In the genomic region with DNA sequence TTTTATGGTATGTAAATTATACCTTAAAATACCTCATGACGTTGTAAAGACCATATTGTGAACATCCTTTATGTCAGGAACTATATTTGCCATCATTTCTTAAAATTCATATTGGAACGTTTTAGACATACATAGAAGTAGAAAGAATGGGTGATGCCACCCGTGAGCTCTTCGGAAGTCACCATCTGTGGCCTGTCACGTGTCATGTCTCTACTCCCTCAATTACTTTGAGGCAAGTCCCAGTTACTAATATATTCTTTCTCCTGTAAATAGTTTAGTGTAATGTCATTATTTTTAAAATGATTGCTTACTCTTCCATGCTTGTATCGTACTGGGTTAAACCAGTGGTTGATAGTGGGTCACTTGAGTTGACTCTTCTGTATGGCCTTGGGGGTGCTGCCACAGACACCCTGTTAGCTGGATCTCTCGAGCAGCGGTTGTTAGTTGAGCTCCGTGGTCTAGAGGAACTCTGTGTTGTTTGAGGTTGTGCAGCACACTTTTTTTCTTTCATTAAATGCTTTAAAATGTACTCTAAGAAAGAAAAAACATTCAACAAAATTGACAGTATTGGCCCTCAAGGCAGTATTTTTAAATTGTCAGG, we compare ENCODE assay signal across 13 cellular contexts.
DNase-seq lines count a peak whose midpoint lies in the region; ATAC-seq and TF ChIP-seq lines count a peak whose summit lies in the region.
"Had no signal": no experiment of that assay in that cellular context is flagged by ENCODE, and none has a peak within 500 bp of the region (broad histone marks: within the 10 kb centered on the region; RNA-seq: fewer than 3 reads in every experiment).

No MANE protein-coding gene starts in this region.

- H3K27ac Mint-ChIP-seq in activated T-helper 17 cell treated with anti-CD3 and anti-CD28 coated beads, Interleukin-2, amount 50 U/mL, for 72 hours, result peak overlapping the region; percentile 3

- H3K9ac ChIP-seq in skeletal muscle satellite cell (ENCODE audit: low read depth, low read length), result peak overlapping the region; percentile 70

- H3K27ac ChIP-seq in left lung (peak overlapping the region; percentile 19 to 77), uterus (no peak overlapping the region)
- H3K27ac ChIP-seq: suprapubic skin had no signal

- no peaks in the 10 kb centered on the region for H3K36me3 ChIP-seq in left lung
- H3K36me3 ChIP-seq in skeletal muscle satellite cell (ENCODE audit: insufficient read depth, low read length), result no peaks in the 10 kb centered on the region
- peaks cover 6% of the 10 kb centered on the region for H3K36me3 ChIP-seq in MG63
- H3K36me3 ChIP-seq in uterus, result no peaks in the 10 kb centered on the region
- H3K36me3 ChIP-seq: suprapubic skin had no signal

- H3K9me3 Mint-ChIP-seq in activated T-helper 17 cell treated with anti-CD3 and anti-CD28 coated beads, Interleukin-2, amount 50 U/mL, for 72 hours, result no peaks in the 10 kb centered on the region

- peaks cover 20% of the 10 kb centered on the region for H3K27me3 Mint-ChIP-seq in activated T-helper 17 cell treated with anti-CD3 and anti-CD28 coated beads, Interleukin-2, amount 50 U/mL, for 72 hours

- ATAC-seq in GM18868 (IDR thresholded peaks at IDR 0.05; ENCODE audit: unreplicated experiment) (peak; percentile 14), left lung (no peak), HG03520 (IDR thresholded peaks at IDR 0.05; ENCODE audit: unreplicated experiment) (no peak)
- no peak for ATAC-seq in activated T-helper 17 cell treated with anti-CD3 and anti-CD28 coated beads, Interleukin-2, amount 50 U/mL, for 72 hours (replicated peaks)

- no peaks in the 10 kb centered on the region for H3K27me3 ChIP-seq in left lung
- no peaks in the 10 kb centered on the region for H3K27me3 ChIP-seq in skeletal muscle satellite cell (ENCODE audit: control insufficient read depth, insufficient read depth, low read length)
- H3K27me3 ChIP-seq in MG63, result no peaks in the 10 kb centered on the region
- no peaks in the 10 kb centered on the region for H3K27me3 ChIP-seq in uterus
- H3K27me3 ChIP-seq: suprapubic skin had no signal

- H3K4me3 ChIP-seq in left lung (no peak overlapping the region), skeletal muscle satellite cell (ENCODE audit: low read length) (peak overlapping the region; percentile 52), MG63 (no peak overlapping the region), uterus (no peak overlapping the region)
- H3K4me3 ChIP-seq: suprapubic skin had no signal

- intact Hi-C loops in left lung (cut with DNase I) (no loop called here), uterus (cut with DNase I; ENCODE audit: low total_unique reads) (no loop called here)

- peak overlapping the region; percentile 75 for H3K4me2 ChIP-seq in skeletal muscle satellite cell (ENCODE audit: low read length)

- no peak for DNase-seq in left lung
- DNase-seq in MG63, result no peak
- no peak for DNase-seq in uterus
- DNase-seq in middle frontal gyrus (ENCODE audit: extremely low spot score, low spot score), result no peak
- DNase-seq: C1 segment of cervical spinal cord; NCI-H187; NCI-H524; stimulated activated CD4-positive, alpha-beta T cell treated with anti-CD3 and anti-CD28 coated beads, Interleukin-15, amount 100 ng/mL, for 24 hours had no signal

- H3K4me3 Mint-ChIP-seq in activated T-helper 17 cell treated with anti-CD3 and anti-CD28 coated beads, Interleukin-2, amount 50 U/mL, for 72 hours, result no peak overlapping the region

- no peaks in the 10 kb centered on the region for H3K36me3 Mint-ChIP-seq in activated T-helper 17 cell treated with anti-CD3 and anti-CD28 coated beads, Interleukin-2, amount 50 U/mL, for 72 hours (ENCODE audit: low read depth)

- peaks cover 32 to 92% of the 10 kb centered on the region in 2 donors for H3K4me1 ChIP-seq in left lung
- peaks cover 94% of the 10 kb centered on the region for H3K4me1 ChIP-seq in skeletal muscle satellite cell (ENCODE audit: control insufficient read depth, insufficient read depth, low read length)
- H3K4me1 ChIP-seq in uterus, result peaks cover 0 to 8% of the 10 kb centered on the region in 2 donors

- H3K9me3 ChIP-seq in left lung (no peaks in the 10 kb centered on the region), skeletal muscle satellite cell (replicated peaks; ENCODE audit: low read length) (no peaks in the 10 kb centered on the region), MG63 (no peaks in the 10 kb centered on the region), uterus (no peaks in the 10 kb centered on the region)
- H3K9me3 ChIP-seq: suprapubic skin had no signal

- H3K4me1 Mint-ChIP-seq in activated T-helper 17 cell treated with anti-CD3 and anti-CD28 coated beads, Interleukin-2, amount 50 U/mL, for 72 hours, result no peaks in the 10 kb centered on the region

- TF ChIP-seq POLR2A in uterus (IDR thresholded peaks at IDR 0.05), result no peak

- TF ChIP-seq CTCF in left lung (IDR thresholded peaks at IDR 0.05) (no peak), uterus (IDR thresholded peaks at IDR 0.05) (no peak)

Comparison
In these comparisons a context has a peak if more than half of its experiments do, and no peak if none do; other contexts are left out.
1. H3K27ac ChIP-seq: peak in left lung (2 of 2); none in uterus (0 of 2).